Comparison of ENCODE assay signal across 2 cellular contexts in genomic region chr12:108686753-108687152, GRCh38.
TF ChIP-seq lines count a peak whose summit lies in the region.

No MANE protein-coding gene starts in this region.

TF ChIP-seq in GM23338, 12 proteins besides CTCF, POLR2A, EP300 and RAD21 (continued from another document):
- TF ChIP-seq ZNF462 (CRISPR knock-in tag; IDR thresholded peaks at IDR 0.05): no peak
- no peak for TF ChIP-seq STAT1 (IDR thresholded peaks at IDR 0.05; ENCODE audit: unreplicated experiment)
- TF ChIP-seq EZH2 (IDR thresholded peaks at IDR 0.05; ENCODE audit: low read depth, unreplicated experiment): no peak
- no peak for TF ChIP-seq REST (IDR thresholded peaks at IDR 0.05; ENCODE audit: unreplicated experiment)

TF ChIP-seq in WTC11, 78 proteins besides CTCF, POLR2A, EP300 and RAD21 (continued from another document):
- no peak for TF ChIP-seq PRDM15 (CRISPR knock-in tag; IDR thresholded peaks at IDR 0.05)
TF ChIP-seq in WTC11: peak in this region for 0.
